In the genomic region with DNA sequence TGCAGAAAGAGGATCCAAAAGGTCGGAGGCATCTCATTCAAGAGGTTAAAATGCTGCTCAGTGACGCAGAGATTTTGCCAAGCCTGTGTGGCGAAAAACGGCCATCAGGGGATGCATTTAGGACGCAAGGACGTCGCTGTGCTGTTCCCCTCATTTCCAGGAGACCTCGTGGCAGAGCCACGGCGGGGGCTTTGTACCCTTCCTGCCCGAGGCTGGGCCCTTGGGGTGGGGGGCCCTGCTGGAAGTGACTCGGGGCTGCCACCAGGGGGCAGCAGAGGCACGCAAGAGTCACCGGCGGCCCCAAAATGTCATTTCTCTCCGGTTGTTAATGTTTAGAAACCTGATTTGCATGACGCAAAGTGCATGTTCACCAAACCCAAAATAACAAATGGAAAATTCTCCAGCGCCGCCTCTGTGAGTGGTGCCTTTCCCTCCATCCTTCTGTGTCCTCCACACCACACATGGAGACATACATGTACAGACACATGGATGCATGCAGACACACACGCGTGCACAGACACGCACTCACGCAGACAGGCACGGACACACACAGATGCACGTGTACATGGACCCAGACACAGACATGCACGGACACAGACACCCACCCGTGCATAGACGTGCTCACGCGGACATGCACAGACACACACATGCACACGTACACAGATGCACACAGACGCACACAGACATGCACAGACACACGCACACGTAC, we compare ENCODE assay signal across 8 cellular contexts. TPM values are rescaled to one million over a fixed set of nuclear protein-coding genes. Genes with fewer than 3 reads are reported as not detected.
A peak's percentile ranks its signal among the peaks of the same experiment; 100 is the strongest.
DNase-seq lines count a peak whose midpoint lies in the region; ATAC-seq and TF ChIP-seq lines count a peak whose summit lies in the region.

No MANE protein-coding gene starts in this region.

- no peaks in the 10 kb centered on the region for H3K79me2 ChIP-seq in OCI-LY3 (ENCODE audit: low read length)

- no peak overlapping the region for H3K9ac ChIP-seq in OCI-LY3 (ENCODE audit: low read length)

- H3K36me3 Mint-ChIP-seq in T-helper 2 cell treated with Interferon-gamma antibody and Interleukin-4, amounts not matched to agents 5 μg/mL and 100 μg/mL, for 36 hours (ENCODE audit: low read depth): no peaks in the 10 kb centered on the region
- H3K36me3 Mint-ChIP-seq in activated naive CD8-positive, alpha-beta T cell treated with anti-CD3 and anti-CD28 coated beads, Interleukin-2, amount 50 U/mL, for 24 hours (ENCODE audit: low read depth): no peaks in the 10 kb centered on the region

- H3K36me3 ChIP-seq in OCI-LY3 (replicated peaks; ENCODE audit: low read depth, low read length): no peaks in the 10 kb centered on the region

- H2AFZ ChIP-seq in OCI-LY3 (ENCODE audit: low read depth, low read length): no peak overlapping the region

- H3K4me3 Mint-ChIP-seq in T-helper 2 cell treated with Interferon-gamma antibody and Interleukin-4, amounts not matched to agents 5 μg/mL and 100 μg/mL, for 36 hours: no peak overlapping the region
- H3K4me3 Mint-ChIP-seq in activated naive CD8-positive, alpha-beta T cell treated with anti-CD3 and anti-CD28 coated beads, Interleukin-2, amount 50 U/mL, for 24 hours: no peak overlapping the region

- H3K4me2 ChIP-seq in OCI-LY3 (ENCODE audit: low read length): no peak overlapping the region

- no peak for ATAC-seq in activated naive CD8-positive, alpha-beta T cell treated with anti-CD3 and anti-CD28 coated beads, Interleukin-2, amount 50 U/mL, for 24 hours
- ATAC-seq in right cardiac atrium (peak; percentile 47 to 56), sciatic nerve (peak; percentile 50), GM18868 (IDR thresholded peaks at IDR 0.05; ENCODE audit: unreplicated experiment) (no peak)

- H3K4me1 Mint-ChIP-seq in T-helper 2 cell treated with Interferon-gamma antibody and Interleukin-4, amounts not matched to agents 5 μg/mL and 100 μg/mL, for 36 hours (ENCODE audit: low read depth): no peaks in the 10 kb centered on the region
- H3K4me1 Mint-ChIP-seq in activated naive CD8-positive, alpha-beta T cell treated with anti-CD3 and anti-CD28 coated beads, Interleukin-2, amount 50 U/mL, for 24 hours: no peaks in the 10 kb centered on the region

- TF ChIP-seq CTCF in OCI-LY3 (IDR thresholded peaks at IDR 0.05; ENCODE audit: low read depth, low read length): peak; percentile 59

- peaks cover 2% of the 10 kb centered on the region for H3K9me3 Mint-ChIP-seq in T-helper 2 cell treated with Interferon-gamma antibody and Interleukin-4, amounts not matched to agents 5 μg/mL and 100 μg/mL, for 36 hours
- H3K9me3 Mint-ChIP-seq in activated naive CD8-positive, alpha-beta T cell treated with anti-CD3 and anti-CD28 coated beads, Interleukin-2, amount 50 U/mL, for 24 hours: peaks cover 7% of the 10 kb centered on the region

- H3K27ac Mint-ChIP-seq in T-helper 2 cell treated with Interferon-gamma antibody and Interleukin-4, amounts not matched to agents 5 μg/mL and 100 μg/mL, for 36 hours: no peak overlapping the region
- no peak overlapping the region for H3K27ac Mint-ChIP-seq in activated naive CD8-positive, alpha-beta T cell treated with anti-CD3 and anti-CD28 coated beads, Interleukin-2, amount 50 U/mL, for 24 hours

- 41% methylated on average over 34 of the region's 34 CpGs for WGBS in right cardiac atrium

- H3K9me3 ChIP-seq in OCI-LY3 (ENCODE audit: insufficient read depth, low read length) (no peaks in the 10 kb centered on the region), right cardiac atrium (ENCODE audit: control insufficient read depth, low read length) (no peaks in the 10 kb centered on the region)

- no peaks in the 10 kb centered on the region for H3K27me3 Mint-ChIP-seq in T-helper 2 cell treated with Interferon-gamma antibody and Interleukin-4, amounts not matched to agents 5 μg/mL and 100 μg/mL, for 36 hours (ENCODE audit: low read depth)
- no peaks in the 10 kb centered on the region for H3K27me3 Mint-ChIP-seq in activated naive CD8-positive, alpha-beta T cell treated with anti-CD3 and anti-CD28 coated beads, Interleukin-2, amount 50 U/mL, for 24 hours

- H4K20me1 ChIP-seq in OCI-LY3 (ENCODE audit: insufficient read depth, low read length): no peaks in the 10 kb centered on the region

- peak; percentile 7 for DNase-seq in T-helper 2 cell treated with Interferon-gamma antibody and Interleukin-4, amounts not matched to agents 5 μg/mL and 100 μg/mL, for 36 hours (ENCODE audit: low spot score)
- DNase-seq in T-helper 2 cell (no peak), right cardiac atrium (no peak), sciatic nerve (ENCODE audit: low spot score) (peak; percentile 66), HPDE6-E6E7 (ENCODE audit: extremely low spot score) (no peak)
- peak; percentile 55 for DNase-seq in activated naive CD8-positive, alpha-beta T cell treated with anti-CD3 and anti-CD28 coated beads, Interleukin-2, amount 50 U/mL, for 24 hours

- no peak overlapping the region for H3K4me3 ChIP-seq in OCI-LY3 (ENCODE audit: low read length)
- no peak overlapping the region for H3K4me3 ChIP-seq in right cardiac atrium (ENCODE audit: low read length)

- no peak overlapping the region for H3K27ac ChIP-seq in OCI-LY3 (ENCODE audit: low read length)
- no peak overlapping the region for H3K27ac ChIP-seq in right cardiac atrium (ENCODE audit: low read length)

- H3K4me1 ChIP-seq in OCI-LY3 (ENCODE audit: low read length): no peaks in the 10 kb centered on the region
- no peaks in the 10 kb centered on the region for H3K4me1 ChIP-seq in right cardiac atrium (ENCODE audit: control insufficient read depth, insufficient read depth, low read length)

- intact Hi-C loops in right cardiac atrium (cut with DNase I): loop anchor here in 2 of 4 donors (5.0 to 10.0 kb wide), 2 partner anchors 182 to 285 kb away; no protein-coding TSS in a partner anchor
- intact Hi-C loops in sciatic nerve (cut with DNase I): loop anchor here (10.0 kb wide), 1 partner anchor 288 kb away; no protein-coding TSS in a partner anchor

- no peaks in the 10 kb centered on the region for H3K27me3 ChIP-seq in OCI-LY3 (ENCODE audit: low read depth, low read length)
- H3K27me3 ChIP-seq in right cardiac atrium (ENCODE audit: control insufficient read depth, insufficient read depth): no peaks in the 10 kb centered on the region

RNA-seq across cellular contexts. Expression of a gene that starts 51.0 kb away (rescaled TPM):
- total RNA-seq in right cardiac atrium (not detected), sciatic nerve (2.1 TPM)
- polyA plus RNA-seq in right cardiac atrium: 0.32 TPM

Comparison
In these comparisons a context has a peak if more than half of its experiments do, and no peak if none do; other contexts are left out.
1. DNase-seq: peak in T-helper 2 cell treated with Interferon-gamma antibody and Interleukin-4, amounts not matched to agents 5 μg/mL and 100 μg/mL, for 36 hours (single experiment), activated naive CD8-positive, alpha-beta T cell treated with anti-CD3 and anti-CD28 coated beads, Interleukin-2, amount 50 U/mL, for 24 hours (single experiment) and sciatic nerve (single experiment); none in T-helper 2 cell (0 of 5), right cardiac atrium (0 of 3) and HPDE6-E6E7 (single experiment).
2. ATAC-seq: peak in right cardiac atrium (2 of 2) and sciatic nerve (single experiment); none in activated naive CD8-positive, alpha-beta T cell treated with anti-CD3 and anti-CD28 coated beads, Interleukin-2, amount 50 U/mL, for 24 hours (single experiment) and GM18868 (single experiment).